In genomic region chr7:28155019-28155660, GRCh38 we compare ENCODE assay signal across 9 cellular contexts. TPM values are rescaled to one million over a fixed set of nuclear protein-coding genes. Genes with fewer than 3 reads are reported as not detected.
DNase-seq lines count a peak whose midpoint lies in the region; ATAC-seq and TF ChIP-seq lines count a peak whose summit lies in the region.
"Had no signal": no experiment of that assay in that cellular context is flagged by ENCODE, and none has a peak within 500 bp of the region (broad histone marks: within the 10 kb centered on the region; RNA-seq: fewer than 3 reads in every experiment).

No MANE protein-coding gene starts in this region.

- peak; percentile 43 for DNase-seq in GM10248 (ENCODE audit: extremely low spot score)
- no peak for DNase-seq in KG1 (lab: John Stamatoyannopoulos, UW)
- DNase-seq in uterus, result no peak
- DNase-seq in OCI-M1 (lab: John Stamatoyannopoulos, UW), result no peak
- no peak for DNase-seq in DMS79 treated with DMSO at 0.1 percent for 48 hours (lab: John Stamatoyannopoulos, UW)

- H3K36me3 ChIP-seq in uterus, result no peaks in the 10 kb centered on the region

- ATAC-seq in GM21360 (IDR thresholded peaks at IDR 0.05; ENCODE audit: unreplicated experiment) (peak; percentile 69), HG03469 (IDR thresholded peaks at IDR 0.05; ENCODE audit: unreplicated experiment) (peak; percentile 67)

- no peak overlapping the region for H3K4me3 ChIP-seq in uterus

- POLR2A ChIA-PET in GM10248 (lab: Yijun Ruan, JAX), result no interaction called here

- no peaks in the 10 kb centered on the region for H3K27me3 ChIP-seq in uterus

- no peaks in the 10 kb centered on the region for H3K4me1 ChIP-seq in uterus

- CTCF ChIA-PET in GM10248 (lab: Yijun Ruan, JAX), result no interaction called here

- TF ChIP-seq POLR2A in uterus (IDR thresholded peaks at IDR 0.05), result no peak

- no peak for TF ChIP-seq CTCF in GM10248 (IDR thresholded peaks at IDR 0.05; ENCODE audit: control extremely low read depth, extremely low read depth, low read depth, missing control alignments)
- no peak for TF ChIP-seq CTCF in uterus (IDR thresholded peaks at IDR 0.05)

- H3K27ac ChIP-seq in cingulate gyrus (ENCODE audit: low read depth, low read length) (peak overlapping the region; percentile 42), uterus (no peak overlapping the region)
- H3K27ac ChIP-seq: HL-60 had no signal

- intact Hi-C loops in uterus (cut with DNase I; ENCODE audit: low total_unique reads), result no loop called here

- H3K9me3 ChIP-seq in uterus, result no peaks in the 10 kb centered on the region

RNA-seq across cellular contexts. Expression of gene JAZF1, which starts 25.5 kb away (rescaled TPM):
- total RNA-seq in uterus, result 10 to 100 TPM; 27.6 to 58.5 (median 34.4) TPM
